8 cellular contexts compared by ENCODE assay signal in genomic region chr9:86945868-86946711, GRCh38. TPM values are rescaled to one million over a fixed set of nuclear protein-coding genes. Genes with fewer than 3 reads are reported as not detected.
DNase-seq lines count a peak whose midpoint lies in the region; ATAC-seq and TF ChIP-seq lines count a peak whose summit lies in the region.

No MANE protein-coding gene starts in this region.

- in situ Hi-C loops in GM13976 (cut with MboI; ENCODE audit: low sequenced_read_pairs, unreplicated experiment) = no loop called here

- DNase-seq in GM13976 (ENCODE audit: low spot score) (peak; percentile 42), NCI-H526 treated with DMSO at 0.1 percent for 48 hours (lab: John Stamatoyannopoulos, UW) (peak; percentile 23), erythroblast (lab: John Stamatoyannopoulos, UW) (peak; percentile 53 to 63), mucosa of gallbladder (ENCODE audit: low spot score) (peak; percentile 51)
- peak; percentile 76 for DNase-seq in activated T-cell treated with anti-CD3 and anti-CD28 coated beads, Interleukin-2, amount 50 U/mL, for 1 hour
- peak; percentile 61 for DNase-seq in stimulated activated CD8-positive, alpha-beta memory T cell treated with anti-CD3 and anti-CD28 coated beads, Interleukin-4, amount 100 ng/mL, for 48 hours

- TF ChIP-seq POLR2A in erythroblast (IDR thresholded peaks at IDR 0.05; ENCODE audit: low read length) = no peak

- no peak for TF ChIP-seq CTCF in GM13976 (IDR thresholded peaks at IDR 0.05; ENCODE audit: borderline replicate concordance, control extremely low read depth, extremely low read depth, insufficient read depth, missing control alignments)

- ATAC-seq in HG02852 (IDR thresholded peaks at IDR 0.05; ENCODE audit: unreplicated experiment) (peak; percentile 41), HG02571 (IDR thresholded peaks at IDR 0.05; ENCODE audit: unreplicated experiment) (no peak)

RNA-seq across cellular contexts. Expression of gene GAS1, which starts 1.2 kb away (rescaled TPM):
- 11.5 TPM for total RNA-seq in mucosa of gallbladder

Comparison
In these comparisons a context has a peak if more than half of its experiments do, and no peak if none do; other contexts are left out.
1. DNase-seq: peak in every context shown above with its lines; median percentile 76 in activated T-cell treated with anti-CD3 and anti-CD28 coated beads, Interleukin-2, amount 50 U/mL, for 1 hour; 61 in stimulated activated CD8-positive, alpha-beta memory T cell treated with anti-CD3 and anti-CD28 coated beads, Interleukin-4, amount 100 ng/mL, for 48 hours; 58 in erythroblast; 51 in mucosa of gallbladder; 42 in GM13976; 23 in NCI-H526 treated with DMSO at 0.1 percent for 48 hours.